1 cellular context compared by ENCODE assay signal in the genomic region with DNA sequence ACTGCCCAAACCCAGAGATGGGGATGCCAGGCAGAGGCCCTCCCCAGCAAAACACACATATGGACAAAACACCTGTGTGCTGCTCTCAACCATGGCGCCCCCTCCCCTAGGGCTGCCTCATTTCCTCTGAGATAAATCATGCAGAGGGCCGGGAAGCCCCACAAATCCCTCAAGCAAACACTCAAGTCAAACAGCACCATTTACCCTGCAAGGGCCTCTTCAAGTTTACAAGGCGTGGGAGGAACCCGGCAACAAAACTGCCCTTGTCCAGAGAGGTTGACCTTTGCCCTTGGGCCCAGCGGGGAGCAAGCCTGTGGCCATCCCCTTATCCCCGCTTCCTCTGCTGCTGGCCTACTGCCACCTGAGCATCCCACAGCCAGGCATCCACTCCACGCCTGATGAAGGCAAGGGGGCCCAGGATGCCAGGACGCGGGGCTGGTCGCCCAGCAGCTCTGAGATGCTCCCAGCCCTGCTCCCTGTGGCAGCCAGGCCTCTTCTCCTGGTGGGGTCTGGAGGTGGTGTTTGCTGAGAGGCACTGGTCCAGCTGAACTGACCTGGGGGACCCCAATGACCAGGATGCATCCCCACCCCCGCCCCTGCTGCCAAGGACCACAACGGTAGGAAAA.
TF ChIP-seq lines count a peak whose summit lies in the region.

No MANE protein-coding gene starts in this region.

TF ChIP-seq in HepG2, 621 proteins besides CTCF, POLR2A, EP300 and RAD21 (continued from another document and continues in another):
- TF ChIP-seq EED (CRISPR knock-in tag; IDR thresholded peaks at IDR 0.05), result no peak
- no peak for TF ChIP-seq ZNF883 (CRISPR knock-in tag; IDR thresholded peaks at IDR 0.05; ENCODE audit: not compliant biosample characterization)
- TF ChIP-seq, protein P1, sequence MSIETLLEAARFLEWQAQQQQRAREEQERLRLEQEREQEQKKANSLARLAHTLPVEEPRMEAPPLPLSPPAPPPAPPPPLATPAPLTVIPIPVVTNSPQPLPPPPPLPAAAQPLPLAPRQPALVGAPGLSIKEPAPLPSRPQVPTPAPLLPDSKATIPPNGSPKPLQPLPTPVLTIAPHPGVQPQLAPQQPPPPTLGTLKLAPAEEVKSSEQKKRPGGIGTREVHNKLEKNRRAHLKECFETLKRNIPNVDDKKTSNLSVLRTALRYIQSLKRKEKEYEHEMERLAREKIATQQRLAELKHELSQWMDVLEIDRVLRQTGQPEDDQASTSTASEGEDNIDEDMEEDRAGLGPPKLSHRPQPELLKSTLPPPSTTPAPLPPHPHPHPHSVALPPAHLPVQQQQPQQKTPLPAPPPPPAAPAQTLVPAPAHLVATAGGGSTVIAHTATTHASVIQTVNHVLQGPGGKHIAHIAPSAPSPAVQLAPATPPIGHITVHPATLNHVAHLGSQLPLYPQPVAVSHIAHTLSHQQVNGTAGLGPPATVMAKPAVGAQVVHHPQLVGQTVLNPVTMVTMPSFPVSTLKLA (IDR thresholded peaks at IDR 0.05), result no peak
- TF ChIP-seq, protein P2, sequence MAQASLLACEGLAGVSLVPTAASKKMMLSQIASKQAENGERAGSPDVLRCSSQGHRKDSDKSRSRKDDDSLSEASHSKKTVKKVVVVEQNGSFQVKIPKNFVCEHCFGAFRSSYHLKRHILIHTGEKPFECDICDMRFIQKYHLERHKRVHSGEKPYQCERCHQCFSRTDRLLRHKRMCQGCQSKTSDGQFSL (CRISPR knock-in tag; IDR thresholded peaks at IDR 0.05), result peak; percentile 71; the same call in 1 of the 2 replicates
- peak; percentile 76; the same call in 1 of the 2 replicates for TF ChIP-seq ZNF160 (CRISPR knock-in tag; IDR thresholded peaks at IDR 0.05)
- peak; percentile 91 for TF ChIP-seq MED13 (CRISPR knock-in tag; IDR thresholded peaks at IDR 0.05)
- TF ChIP-seq SMAD1 (CRISPR knock-in tag; IDR thresholded peaks at IDR 0.05; ENCODE audit: borderline replicate concordance, low read depth), result no peak
- TF ChIP-seq, protein P3, sequence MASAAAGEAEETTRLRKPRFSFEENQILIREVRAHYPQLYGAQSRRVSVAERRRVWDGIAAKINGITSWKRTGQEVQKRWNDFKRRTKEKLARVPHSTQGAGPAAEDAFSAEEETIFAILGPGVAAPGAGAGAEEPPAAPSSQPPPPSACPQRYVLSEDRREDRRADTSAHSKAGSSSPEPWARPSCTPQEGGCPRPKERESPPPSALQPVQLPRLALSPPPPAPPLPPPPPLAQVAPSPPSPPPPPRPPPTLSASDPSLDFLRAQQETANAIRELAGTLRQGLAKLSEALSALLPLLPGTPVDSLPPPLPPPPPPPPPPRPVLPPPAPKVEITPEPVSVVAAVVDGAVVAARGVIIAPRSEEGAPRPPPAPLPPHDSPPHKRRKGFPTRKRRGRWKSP (CRISPR knock-in tag; IDR thresholded peaks at IDR 0.05), result peak; percentile 51; the same call in 1 of the 2 replicates
- peak; percentile 84 for TF ChIP-seq ZNF263 (CRISPR knock-in tag; IDR thresholded peaks at IDR 0.05)
- TF ChIP-seq HDAC2 (CRISPR knock-in tag; IDR thresholded peaks at IDR 0.05), result peak; percentile 100
- peak; percentile 56; the same call in 1 of the 2 replicates for TF ChIP-seq ZNF383 (CRISPR knock-in tag; IDR thresholded peaks at IDR 0.05; ENCODE audit: borderline replicate concordance)
- TF ChIP-seq, protein P4, sequence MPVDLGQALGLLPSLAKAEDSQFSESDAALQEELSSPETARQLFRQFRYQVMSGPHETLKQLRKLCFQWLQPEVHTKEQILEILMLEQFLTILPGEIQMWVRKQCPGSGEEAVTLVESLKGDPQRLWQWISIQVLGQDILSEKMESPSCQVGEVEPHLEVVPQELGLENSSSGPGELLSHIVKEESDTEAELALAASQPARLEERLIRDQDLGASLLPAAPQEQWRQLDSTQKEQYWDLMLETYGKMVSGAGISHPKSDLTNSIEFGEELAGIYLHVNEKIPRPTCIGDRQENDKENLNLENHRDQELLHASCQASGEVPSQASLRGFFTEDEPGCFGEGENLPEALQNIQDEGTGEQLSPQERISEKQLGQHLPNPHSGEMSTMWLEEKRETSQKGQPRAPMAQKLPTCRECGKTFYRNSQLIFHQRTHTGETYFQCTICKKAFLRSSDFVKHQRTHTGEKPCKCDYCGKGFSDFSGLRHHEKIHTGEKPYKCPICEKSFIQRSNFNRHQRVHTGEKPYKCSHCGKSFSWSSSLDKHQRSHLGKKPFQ (CRISPR knock-in tag; IDR thresholded peaks at IDR 0.05; ENCODE audit: insufficient replicate concordance), result no peak
- peak; percentile 91 for TF ChIP-seq KDM3A (CRISPR knock-in tag; IDR thresholded peaks at IDR 0.05; ENCODE audit: low read depth)
- TF ChIP-seq ATM (IDR thresholded peaks at IDR 0.05; ENCODE audit: borderline replicate concordance), result no peak
- peak; percentile 84 for TF ChIP-seq MYC (CRISPR knock-in tag; IDR thresholded peaks at IDR 0.05; ENCODE audit: borderline replicate concordance)
- no peak for TF ChIP-seq SRSF9 (IDR thresholded peaks at IDR 0.05; ENCODE audit: borderline replicate concordance, insufficient read depth, low read depth, low read length, poor library complexity, severe bottlenecking)
- TF ChIP-seq ZNF207 (IDR thresholded peaks at IDR 0.05; ENCODE audit: borderline replicate concordance), result no peak
- TF ChIP-seq, protein P5, sequence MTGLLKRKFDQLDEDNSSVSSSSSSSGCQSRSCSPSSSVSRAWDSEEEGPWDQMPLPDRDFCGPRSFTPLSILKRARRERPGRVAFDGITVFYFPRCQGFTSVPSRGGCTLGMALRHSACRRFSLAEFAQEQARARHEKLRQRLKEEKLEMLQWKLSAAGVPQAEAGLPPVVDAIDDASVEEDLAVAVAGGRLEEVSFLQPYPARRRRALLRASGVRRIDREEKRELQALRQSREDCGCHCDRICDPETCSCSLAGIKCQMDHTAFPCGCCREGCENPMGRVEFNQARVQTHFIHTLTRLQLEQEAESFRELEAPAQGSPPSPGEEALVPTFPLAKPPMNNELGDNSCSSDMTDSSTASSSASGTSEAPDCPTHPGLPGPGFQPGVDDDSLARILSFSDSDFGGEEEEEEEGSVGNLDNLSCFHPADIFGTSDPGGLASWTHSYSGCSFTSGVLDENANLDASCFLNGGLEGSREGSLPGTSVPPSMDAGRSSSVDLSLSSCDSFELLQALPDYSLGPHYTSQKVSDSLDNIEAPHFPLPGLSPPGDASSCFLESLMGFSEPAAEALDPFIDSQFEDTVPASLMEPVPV (CRISPR knock-in tag; IDR thresholded peaks at IDR 0.05), result peak; percentile 83; the same call in 1 of the 2 replicates
- peak; percentile 53 for TF ChIP-seq KDM2A (CRISPR knock-in tag; IDR thresholded peaks at IDR 0.05; ENCODE audit: borderline replicate concordance, low read depth)
- 0 out of 2 replicates have a peak, but pooled peaks have one; percentile 79 for TF ChIP-seq RFXANK (CRISPR knock-in tag; IDR thresholded peaks at IDR 0.05)
- no peak for TF ChIP-seq ZNF776 (CRISPR knock-in tag; IDR thresholded peaks at IDR 0.05)
- TF ChIP-seq SIX4 (CRISPR knock-in tag; IDR thresholded peaks at IDR 0.05), result peak; percentile 81
- TF ChIP-seq ARNT (IDR thresholded peaks at IDR 0.05), result no peak
- peak; percentile 53; the same call in 1 of the 2 replicates for TF ChIP-seq PAX8 (CRISPR knock-in tag; IDR thresholded peaks at IDR 0.05; ENCODE audit: borderline replicate concordance)
- TF ChIP-seq HNF4A (CRISPR knock-in tag; IDR thresholded peaks at IDR 0.05), result peak; percentile 96
- TF ChIP-seq, protein P6, sequence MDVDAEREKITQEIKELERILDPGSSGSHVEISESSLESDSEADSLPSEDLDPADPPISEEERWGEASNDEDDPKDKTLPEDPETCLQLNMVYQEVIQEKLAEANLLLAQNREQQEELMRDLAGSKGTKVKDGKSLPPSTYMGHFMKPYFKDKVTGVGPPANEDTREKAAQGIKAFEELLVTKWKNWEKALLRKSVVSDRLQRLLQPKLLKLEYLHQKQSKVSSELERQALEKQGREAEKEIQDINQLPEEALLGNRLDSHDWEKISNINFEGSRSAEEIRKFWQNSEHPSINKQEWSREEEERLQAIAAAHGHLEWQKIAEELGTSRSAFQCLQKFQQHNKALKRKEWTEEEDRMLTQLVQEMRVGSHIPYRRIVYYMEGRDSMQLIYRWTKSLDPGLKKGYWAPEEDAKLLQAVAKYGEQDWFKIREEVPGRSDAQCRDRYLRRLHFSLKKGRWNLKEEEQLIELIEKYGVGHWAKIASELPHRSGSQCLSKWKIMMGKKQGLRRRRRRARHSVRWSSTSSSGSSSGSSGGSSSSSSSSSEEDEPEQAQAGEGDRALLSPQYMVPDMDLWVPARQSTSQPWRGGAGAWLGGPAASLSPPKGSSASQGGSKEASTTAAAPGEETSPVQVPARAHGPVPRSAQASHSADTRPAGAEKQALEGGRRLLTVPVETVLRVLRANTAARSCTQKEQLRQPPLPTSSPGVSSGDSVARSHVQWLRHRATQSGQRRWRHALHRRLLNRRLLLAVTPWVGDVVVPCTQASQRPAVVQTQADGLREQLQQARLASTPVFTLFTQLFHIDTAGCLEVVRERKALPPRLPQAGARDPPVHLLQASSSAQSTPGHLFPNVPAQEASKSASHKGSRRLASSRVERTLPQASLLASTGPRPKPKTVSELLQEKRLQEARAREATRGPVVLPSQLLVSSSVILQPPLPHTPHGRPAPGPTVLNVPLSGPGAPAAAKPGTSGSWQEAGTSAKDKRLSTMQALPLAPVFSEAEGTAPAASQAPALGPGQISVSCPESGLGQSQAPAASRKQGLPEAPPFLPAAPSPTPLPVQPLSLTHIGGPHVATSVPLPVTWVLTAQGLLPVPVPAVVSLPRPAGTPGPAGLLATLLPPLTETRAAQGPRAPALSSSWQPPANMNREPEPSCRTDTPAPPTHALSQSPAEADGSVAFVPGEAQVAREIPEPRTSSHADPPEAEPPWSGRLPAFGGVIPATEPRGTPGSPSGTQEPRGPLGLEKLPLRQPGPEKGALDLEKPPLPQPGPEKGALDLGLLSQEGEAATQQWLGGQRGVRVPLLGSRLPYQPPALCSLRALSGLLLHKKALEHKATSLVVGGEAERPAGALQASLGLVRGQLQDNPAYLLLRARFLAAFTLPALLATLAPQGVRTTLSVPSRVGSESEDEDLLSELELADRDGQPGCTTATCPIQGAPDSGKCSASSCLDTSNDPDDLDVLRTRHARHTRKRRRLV (CRISPR knock-in tag; IDR thresholded peaks at IDR 0.05), result no peak
- TF ChIP-seq, protein P7, sequence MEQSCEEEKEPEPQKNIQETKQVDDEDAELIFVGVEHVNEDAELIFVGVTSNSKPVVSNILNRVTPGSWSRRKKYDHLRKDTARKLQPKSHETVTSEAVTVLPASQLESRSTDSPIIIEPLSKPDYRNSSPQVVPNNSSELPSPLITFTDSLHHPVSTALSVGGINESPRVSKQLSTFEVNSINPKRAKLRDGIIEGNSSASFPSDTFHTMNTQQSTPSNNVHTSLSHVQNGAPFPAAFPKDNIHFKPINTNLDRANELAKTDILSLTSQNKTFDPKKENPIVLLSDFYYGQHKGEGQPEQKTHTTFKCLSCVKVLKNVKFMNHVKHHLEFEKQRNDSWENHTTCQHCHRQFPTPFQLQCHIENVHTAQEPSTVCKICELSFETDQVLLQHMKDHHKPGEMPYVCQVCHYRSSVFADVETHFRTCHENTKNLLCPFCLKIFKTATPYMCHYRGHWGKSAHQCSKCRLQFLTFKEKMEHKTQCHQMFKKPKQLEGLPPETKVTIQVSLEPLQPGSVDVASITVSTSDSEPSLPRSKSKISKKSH (CRISPR knock-in tag; IDR thresholded peaks at IDR 0.05; ENCODE audit: borderline replicate concordance), result 0 out of 2 replicates have a peak, but pooled peaks have one; percentile 39
- TF ChIP-seq SIX1 (CRISPR knock-in tag; IDR thresholded peaks at IDR 0.05; ENCODE audit: borderline replicate concordance), result peak; percentile 74; the same call in 1 of the 2 replicates
- TF ChIP-seq, protein P8, sequence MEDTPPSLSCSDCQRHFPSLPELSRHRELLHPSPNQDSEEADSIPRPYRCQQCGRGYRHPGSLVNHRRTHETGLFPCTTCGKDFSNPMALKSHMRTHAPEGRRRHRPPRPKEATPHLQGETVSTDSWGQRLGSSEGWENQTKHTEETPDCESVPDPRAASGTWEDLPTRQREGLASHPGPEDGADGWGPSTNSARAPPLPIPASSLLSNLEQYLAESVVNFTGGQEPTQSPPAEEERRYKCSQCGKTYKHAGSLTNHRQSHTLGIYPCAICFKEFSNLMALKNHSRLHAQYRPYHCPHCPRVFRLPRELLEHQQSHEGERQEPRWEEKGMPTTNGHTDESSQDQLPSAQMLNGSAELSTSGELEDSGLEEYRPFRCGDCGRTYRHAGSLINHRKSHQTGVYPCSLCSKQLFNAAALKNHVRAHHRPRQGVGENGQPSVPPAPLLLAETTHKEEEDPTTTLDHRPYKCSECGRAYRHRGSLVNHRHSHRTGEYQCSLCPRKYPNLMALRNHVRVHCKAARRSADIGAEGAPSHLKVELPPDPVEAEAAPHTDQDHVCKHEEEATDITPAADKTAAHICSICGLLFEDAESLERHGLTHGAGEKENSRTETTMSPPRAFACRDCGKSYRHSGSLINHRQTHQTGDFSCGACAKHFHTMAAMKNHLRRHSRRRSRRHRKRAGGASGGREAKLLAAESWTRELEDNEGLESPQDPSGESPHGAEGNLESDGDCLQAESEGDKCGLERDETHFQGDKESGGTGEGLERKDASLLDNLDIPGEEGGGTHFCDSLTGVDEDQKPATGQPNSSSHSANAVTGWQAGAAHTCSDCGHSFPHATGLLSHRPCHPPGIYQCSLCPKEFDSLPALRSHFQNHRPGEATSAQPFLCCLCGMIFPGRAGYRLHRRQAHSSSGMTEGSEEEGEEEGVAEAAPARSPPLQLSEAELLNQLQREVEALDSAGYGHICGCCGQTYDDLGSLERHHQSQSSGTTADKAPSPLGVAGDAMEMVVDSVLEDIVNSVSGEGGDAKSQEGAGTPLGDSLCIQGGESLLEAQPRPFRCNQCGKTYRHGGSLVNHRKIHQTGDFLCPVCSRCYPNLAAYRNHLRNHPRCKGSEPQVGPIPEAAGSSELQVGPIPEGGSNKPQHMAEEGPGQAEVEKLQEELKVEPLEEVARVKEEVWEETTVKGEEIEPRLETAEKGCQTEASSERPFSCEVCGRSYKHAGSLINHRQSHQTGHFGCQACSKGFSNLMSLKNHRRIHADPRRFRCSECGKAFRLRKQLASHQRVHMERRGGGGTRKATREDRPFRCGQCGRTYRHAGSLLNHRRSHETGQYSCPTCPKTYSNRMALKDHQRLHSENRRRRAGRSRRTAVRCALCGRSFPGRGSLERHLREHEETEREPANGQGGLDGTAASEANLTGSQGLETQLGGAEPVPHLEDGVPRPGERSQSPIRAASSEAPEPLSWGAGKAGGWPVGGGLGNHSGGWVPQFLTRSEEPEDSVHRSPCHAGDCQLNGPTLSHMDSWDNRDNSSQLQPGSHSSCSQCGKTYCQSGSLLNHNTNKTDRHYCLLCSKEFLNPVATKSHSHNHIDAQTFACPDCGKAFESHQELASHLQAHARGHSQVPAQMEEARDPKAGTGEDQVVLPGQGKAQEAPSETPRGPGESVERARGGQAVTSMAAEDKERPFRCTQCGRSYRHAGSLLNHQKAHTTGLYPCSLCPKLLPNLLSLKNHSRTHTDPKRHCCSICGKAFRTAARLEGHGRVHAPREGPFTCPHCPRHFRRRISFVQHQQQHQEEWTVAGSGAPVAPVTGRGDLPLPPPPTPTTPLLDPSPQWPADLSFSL (CRISPR knock-in tag; IDR thresholded peaks at IDR 0.05), result 0 out of 2 replicates have a peak, but pooled peaks have one; percentile 52
- TF ChIP-seq MTA1 (CRISPR knock-in tag; IDR thresholded peaks at IDR 0.05; ENCODE audit: borderline replicate concordance), result peak; percentile 100
- peak; percentile 41; the same call in 1 of the 2 replicates for TF ChIP-seq ZSCAN31 (CRISPR knock-in tag; IDR thresholded peaks at IDR 0.05; ENCODE audit: low read depth)
- TF ChIP-seq ZNF24 (IDR thresholded peaks at IDR 0.05), result no peak
- TF ChIP-seq KDM5A (IDR thresholded peaks at IDR 0.05; ENCODE audit: borderline replicate concordance, low read length), result no peak; the same call in 1 of the 2 replicates
- no peak for TF ChIP-seq ZFP62 (CRISPR knock-in tag; IDR thresholded peaks at IDR 0.05)
- TF ChIP-seq ASH2L (IDR thresholded peaks at IDR 0.05; ENCODE audit: insufficient read length, low read depth, low read length), result peak; percentile 79
- TF ChIP-seq THAP11 (CRISPR knock-in tag; IDR thresholded peaks at IDR 0.05), result peak; percentile 69
- TF ChIP-seq ZNF446 (CRISPR knock-in tag; IDR thresholded peaks at IDR 0.05), result no peak
- TF ChIP-seq HOXD1 (CRISPR knock-in tag; IDR thresholded peaks at IDR 0.05), result peak; percentile 95
- TF ChIP-seq PHB2 (IDR thresholded peaks at IDR 0.05; ENCODE audit: partially characterized antibody), result no peak
